8 cellular contexts compared by ENCODE assay signal in the genomic region with DNA sequence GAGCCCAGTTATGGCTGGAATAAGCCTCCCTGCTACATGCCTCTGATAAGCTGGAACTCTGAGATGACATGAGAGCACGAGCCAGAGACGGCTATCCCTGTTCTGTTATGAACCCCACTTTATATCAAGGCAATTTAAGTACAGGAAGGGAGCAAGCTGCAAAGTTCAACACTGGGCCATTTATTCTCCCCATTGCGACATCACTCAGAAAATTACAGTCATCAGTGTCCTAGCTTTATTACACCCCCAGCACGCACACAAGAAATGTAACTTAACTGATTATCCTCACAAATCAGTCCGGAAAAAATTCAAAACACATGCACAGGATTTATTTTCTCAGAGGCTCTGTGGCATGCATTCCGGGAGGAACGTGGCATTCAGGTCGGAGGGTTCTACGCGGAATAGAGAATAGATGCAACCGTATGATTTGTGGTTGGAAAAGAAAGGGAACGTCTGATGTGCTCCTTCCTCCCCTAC.
DNase-seq lines count a peak whose midpoint lies in the region; ATAC-seq and TF ChIP-seq lines count a peak whose summit lies in the region.

No MANE protein-coding gene starts in this region.

- TF ChIP-seq EP300 in esophagus muscularis mucosa (IDR thresholded peaks at IDR 0.05): no peak

- TF ChIP-seq POLR2A in esophagus muscularis mucosa (IDR thresholded peaks at IDR 0.05; ENCODE audit: low read depth): no peak

- no peaks in the 10 kb centered on the region for H3K9me3 ChIP-seq in esophagus muscularis mucosa

- TF ChIP-seq CTCF in esophagus muscularis mucosa (IDR thresholded peaks at IDR 0.05): no peak

- H3K27me3 ChIP-seq in esophagus muscularis mucosa: peaks cover 0 to 7% (median 2%) of the 10 kb centered on the region in 4 donors

- intact Hi-C loops in esophagus muscularis mucosa (cut with DNase I): loop anchor here (5.0 kb wide), 1 partner anchor 825 kb away; no protein-coding TSS in a partner anchor

- H3K4me1 ChIP-seq in esophagus muscularis mucosa: peaks cover 25 to 49% (median 38%) of the 10 kb centered on the region in 4 donors

- no peak for ATAC-seq in HG03025 (IDR thresholded peaks at IDR 0.05; ENCODE audit: low FRiP score, unreplicated experiment)

- peak; percentile 9 for DNase-seq in H4 (ENCODE audit: low spot score)
- peak; percentile 40 for DNase-seq in SKM-1 (lab: John Stamatoyannopoulos, UW; ENCODE audit: unreplicated experiment)
- DNase-seq in esophagus muscularis mucosa (ENCODE audit: extremely low spot score): peak; percentile 79
- DNase-seq in renal cortical epithelial cell (ENCODE audit: low read depth): peak; percentile 36
- DNase-seq in COLO668 (lab: John Stamatoyannopoulos, UW; ENCODE audit: unreplicated experiment): no peak
- DNase-seq in cerebellum (ENCODE audit: low spot score): no peak
- DNase-seq in NCI-H1436 treated with DMSO at 0.1 percent for 48 hours (lab: John Stamatoyannopoulos, UW): no peak

- H3K27ac ChIP-seq in esophagus muscularis mucosa (replicated peaks in 1 of 4): peak overlapping the region; percentile 24 to 88 (median 51)

- H3K36me3 ChIP-seq in esophagus muscularis mucosa: peaks cover 0 to 18% (median 3%) of the 10 kb centered on the region in 4 donors

- WGBS in esophagus muscularis mucosa: 63% methylated on average over 12 of the region's 12 CpGs

- H3K4me3 ChIP-seq in esophagus muscularis mucosa: peak overlapping the region; percentile 35 to 57 (median 40)

Comparison
In these comparisons a context has a peak if more than half of its experiments do, and no peak if none do; other contexts are left out.
1. DNase-seq: peak in H4 (single experiment), SKM-1 (single experiment), esophagus muscularis mucosa (single experiment) and renal cortical epithelial cell (single experiment); none in COLO668 (single experiment), cerebellum (single experiment) and NCI-H1436 treated with DMSO at 0.1 percent for 48 hours (single experiment).